Comparison of ENCODE assay signal across 20 cellular contexts in the genomic region with DNA sequence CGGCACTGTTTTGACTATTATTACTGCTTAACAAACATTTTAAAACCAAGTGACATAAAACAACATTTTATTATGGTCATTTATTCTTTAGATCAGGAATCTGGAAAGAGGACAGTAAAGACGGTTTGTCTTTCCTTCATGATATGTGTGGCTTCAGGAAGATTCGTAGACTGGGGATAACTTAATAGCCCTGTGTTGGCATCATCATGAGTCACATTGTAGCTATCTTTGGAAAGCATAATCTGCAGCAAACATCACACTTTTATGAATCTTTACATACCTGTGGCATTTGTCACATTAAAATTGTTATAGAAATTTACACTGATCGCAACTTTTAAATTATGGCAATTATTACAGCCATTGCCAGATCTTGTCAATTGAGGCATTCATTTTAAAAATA.
DNase-seq lines count a peak whose midpoint lies in the region; ATAC-seq and TF ChIP-seq lines count a peak whose summit lies in the region.
"Had no signal": no experiment of that assay in that cellular context is flagged by ENCODE, and none has a peak within 500 bp of the region (broad histone marks: within the 10 kb centered on the region; RNA-seq: fewer than 3 reads in every experiment).

No MANE protein-coding gene starts in this region.

- no peaks in the 10 kb centered on the region for H3K9me3 ChIP-seq in smooth muscle cell (replicated peaks; ENCODE audit: low read depth)
- H3K9me3 ChIP-seq: adrenal gland, sigmoid colon had no signal

- no peaks in the 10 kb centered on the region for H3K79me2 ChIP-seq in smooth muscle cell (ENCODE audit: low read depth)

- ATAC-seq in HG03342 (IDR thresholded peaks at IDR 0.05; ENCODE audit: unreplicated experiment): no peak
- ATAC-seq: left ventricle myocardium superior had no signal

- H2AFZ ChIP-seq in smooth muscle cell (ENCODE audit: low read depth): no peak overlapping the region

- peak; percentile 65 for DNase-seq in HCEC 1CT
- peak; percentile 39 for DNase-seq in RPMI7951 (ENCODE audit: low read depth)
- DNase-seq in fibroblast of mammary gland (ENCODE audit: low read depth): peak; percentile 78
- no peak for DNase-seq in smooth muscle cell (lab: John Stamatoyannopoulos, UW; ENCODE audit: unreplicated experiment)
- no peak for DNase-seq in activated CD4-positive, alpha-beta T cell treated with anti-CD3 and anti-CD28 coated beads, Interleukin-2, amount 50 U/mL, for 48 hours
- no peak for DNase-seq in HUDEP-2 (lab: John Stamatoyannopoulos, UW; ENCODE audit: unreplicated experiment in 76 of 76)
- DNase-seq: activated CD4-positive, alpha-beta memory T cell treated with anti-CD3 and anti-CD28 coated beads, Interleukin-2, amount 10 ng/mL, durations not matched to agents 7 days and 5 days; activated CD4-positive, CD25-positive, alpha-beta regulatory T cell; adrenal gland; AML-193; CD8-positive, alpha-beta memory T cell; left ventricle myocardium superior; NCI-H1092 treated with DMSO at 0.1 percent for 48 hours; NCI-H2029 treated with DMSO at 0.1 percent for 48 hours; NCI-H510A; NK-92 treated with Interleukin-12 subunit alpha and Interleukin-12 subunit beta, amount 100 ng/mL, for 24 hours; RPMI8226; sigmoid colon; T-helper 9 cell had no signal

- H3K9ac ChIP-seq in smooth muscle cell (ENCODE audit: low read depth): peak overlapping the region; percentile 81

- H3K36me3 ChIP-seq in smooth muscle cell (ENCODE audit: low read depth): no peaks in the 10 kb centered on the region
- H3K36me3 ChIP-seq: adrenal gland, sigmoid colon had no signal

- peaks cover 13% of the 10 kb centered on the region for H3K4me1 ChIP-seq in smooth muscle cell (ENCODE audit: low read depth)
- H3K4me1 ChIP-seq: adrenal gland had no signal

- peak overlapping the region; percentile 94 for H3K27ac ChIP-seq in smooth muscle cell (ENCODE audit: low read depth)
- H3K27ac ChIP-seq: adrenal gland, sigmoid colon had no signal

- WGBS in smooth muscle cell (ENCODE audit: low lambda C conversion rate): 38% methylated on average over 4 of the region's 4 CpGs

- no peak for TF ChIP-seq CTCF in fibroblast of mammary gland (conservative IDR thresholded peaks at IDR 0.05; ENCODE audit: control insufficient read depth, insufficient read depth, low read depth, low read length)
- TF ChIP-seq CTCF in smooth muscle cell (IDR thresholded peaks at IDR 0.05; ENCODE audit: borderline replicate concordance, insufficient read depth, poor library complexity, severe bottlenecking): no peak

- no peaks in the 10 kb centered on the region for H4K20me1 ChIP-seq in smooth muscle cell (ENCODE audit: low read depth)

- peak overlapping the region; percentile 71 for H3K4me2 ChIP-seq in smooth muscle cell

- H3K4me3 ChIP-seq in fibroblast of mammary gland (ENCODE audit: control insufficient read depth, low read depth, low read length) (no peak overlapping the region), smooth muscle cell (no peak overlapping the region)
- H3K4me3 ChIP-seq: adrenal gland, sigmoid colon had no signal

- peaks cover 7% of the 10 kb centered on the region for H3F3A ChIP-seq in smooth muscle cell (ENCODE audit: low read depth)

- H3K27me3 ChIP-seq in smooth muscle cell (ENCODE audit: low read depth): peaks cover 58% of the 10 kb centered on the region
- H3K27me3 ChIP-seq: adrenal gland, sigmoid colon had no signal

Comparison
In these comparisons a context has a peak if more than half of its experiments do, and no peak if none do; other contexts are left out.
1. DNase-seq: peak in HCEC 1CT (single experiment), RPMI7951 (single experiment) and fibroblast of mammary gland (single experiment); none in smooth muscle cell (single experiment), activated CD4-positive, alpha-beta T cell treated with anti-CD3 and anti-CD28 coated beads, Interleukin-2, amount 50 U/mL, for 48 hours (0 of 2) and HUDEP-2 (0 of 76).